In the genomic region with DNA sequence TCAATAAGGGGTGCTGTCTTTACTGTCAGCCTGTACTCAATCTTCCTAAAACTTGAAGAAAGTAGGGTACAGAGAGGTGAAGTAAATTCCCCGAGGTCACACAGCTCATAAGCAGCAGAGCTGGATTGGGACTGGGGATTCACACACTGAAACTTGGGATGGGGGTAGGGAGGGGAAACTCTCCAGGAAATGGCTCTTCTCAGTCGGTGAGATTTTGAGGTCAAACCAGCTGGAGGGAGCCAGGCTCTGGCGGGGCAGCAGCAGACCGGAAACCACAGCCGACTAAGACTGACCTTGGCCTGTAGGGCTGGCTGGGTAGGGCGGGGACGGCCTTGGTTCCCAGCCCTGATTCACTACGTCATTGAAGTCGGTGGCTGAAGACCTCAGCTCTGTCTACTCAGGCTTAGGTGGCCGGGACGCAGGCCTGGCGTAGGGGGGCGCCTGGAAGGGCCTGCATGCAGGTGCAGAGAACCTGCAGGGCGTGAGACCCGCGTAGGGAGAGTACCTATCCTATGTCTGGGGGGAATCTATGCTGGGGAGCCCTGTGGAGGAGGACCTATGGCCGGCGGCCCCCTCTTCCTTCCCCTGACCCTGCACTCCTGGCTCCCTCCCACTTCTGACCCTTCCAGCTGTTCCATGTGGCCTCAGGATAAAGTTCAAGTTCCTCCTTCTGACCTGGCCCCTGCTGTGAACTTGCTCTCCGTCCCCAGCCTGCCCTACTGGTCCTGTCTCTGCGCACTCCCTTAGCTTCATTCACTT, we compare ENCODE assay signal across 1 cellular context.
TF ChIP-seq lines count a peak whose summit lies in the region.

No MANE protein-coding gene starts in this region.

TF ChIP-seq in HepG2, 621 proteins besides CTCF, POLR2A, EP300 and RAD21 (continued from another document and continues in another):
- no peak for TF ChIP-seq ZBTB40 (IDR thresholded peaks at IDR 0.05)
- TF ChIP-seq ZBTB40 (CRISPR knock-in tag; IDR thresholded peaks at IDR 0.05) = no peak
- peak; percentile 55; the same call in 1 of the 2 replicates for TF ChIP-seq POGZ (CRISPR knock-in tag; IDR thresholded peaks at IDR 0.05)
- TF ChIP-seq ZNF382 (CRISPR knock-in tag; IDR thresholded peaks at IDR 0.05; ENCODE audit: borderline replicate concordance) = no peak
- TF ChIP-seq KAT7 (CRISPR knock-in tag; IDR thresholded peaks at IDR 0.05; ENCODE audit: borderline replicate concordance) = 0 out of 2 replicates have a peak, but pooled peaks have one; percentile 42
- TF ChIP-seq IKZF4 (CRISPR knock-in tag; IDR thresholded peaks at IDR 0.05; ENCODE audit: borderline replicate concordance, low read depth, not compliant biosample characterization) = no peak
- TF ChIP-seq ZNF609 (CRISPR knock-in tag; IDR thresholded peaks at IDR 0.05; ENCODE audit: borderline replicate concordance) = peak; percentile 9
- peak; percentile 87 for TF ChIP-seq ZNF335 (CRISPR knock-in tag; IDR thresholded peaks at IDR 0.05)
- TF ChIP-seq ZNF484 (CRISPR knock-in tag; IDR thresholded peaks at IDR 0.05; ENCODE audit: borderline replicate concordance, low read depth) = no peak
- no peak for TF ChIP-seq HOXA5 (CRISPR knock-in tag; IDR thresholded peaks at IDR 0.05)
- no peak for TF ChIP-seq NFRKB (IDR thresholded peaks at IDR 0.05)
- TF ChIP-seq ZKSCAN1 (IDR thresholded peaks at IDR 0.05; ENCODE audit: low read length) = no peak
- TF ChIP-seq ZNF547 (CRISPR knock-in tag; IDR thresholded peaks at IDR 0.05) = no peak
- peak; percentile 31; the same call in 1 of the 2 replicates for TF ChIP-seq NFKB2 (CRISPR knock-in tag; IDR thresholded peaks at IDR 0.05; ENCODE audit: borderline replicate concordance)
- TF ChIP-seq ZFP36L2 (CRISPR knock-in tag; IDR thresholded peaks at IDR 0.05) = no peak
- TF ChIP-seq NFKBIZ (CRISPR knock-in tag; IDR thresholded peaks at IDR 0.05) = no peak
- no peak for TF ChIP-seq SRSF9 (IDR thresholded peaks at IDR 0.05; ENCODE audit: borderline replicate concordance, insufficient read depth, low read depth, low read length, poor library complexity, severe bottlenecking)
- peak; percentile 58 for TF ChIP-seq TEAD3 (CRISPR knock-in tag; optimal IDR thresholded peaks at IDR 0.05; ENCODE audit: borderline replicate concordance)
- TF ChIP-seq, protein P1, sequence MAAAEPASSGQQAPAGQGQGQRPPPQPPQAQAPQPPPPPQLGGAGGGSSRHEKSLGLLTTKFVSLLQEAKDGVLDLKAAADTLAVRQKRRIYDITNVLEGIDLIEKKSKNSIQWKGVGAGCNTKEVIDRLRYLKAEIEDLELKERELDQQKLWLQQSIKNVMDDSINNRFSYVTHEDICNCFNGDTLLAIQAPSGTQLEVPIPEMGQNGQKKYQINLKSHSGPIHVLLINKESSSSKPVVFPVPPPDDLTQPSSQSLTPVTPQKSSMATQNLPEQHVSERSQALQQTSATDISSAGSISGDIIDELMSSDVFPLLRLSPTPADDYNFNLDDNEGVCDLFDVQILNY (CRISPR knock-in tag; conservative IDR thresholded peaks at IDR 0.05) = no peak
- no peak for TF ChIP-seq ZNF232 (CRISPR knock-in tag; IDR thresholded peaks at IDR 0.05; ENCODE audit: borderline replicate concordance)
- TF ChIP-seq ZNF354B (CRISPR knock-in tag; IDR thresholded peaks at IDR 0.05) = no peak
- peak; percentile 70 for TF ChIP-seq GATAD2A (CRISPR knock-in tag; IDR thresholded peaks at IDR 0.05)
- no peak for TF ChIP-seq ZSCAN12 (CRISPR knock-in tag; IDR thresholded peaks at IDR 0.05)
- 0 out of 2 replicates have a peak, but pooled peaks have one; percentile 12 for TF ChIP-seq HIVEP1 (CRISPR knock-in tag; IDR thresholded peaks at IDR 0.05)
- TF ChIP-seq SETDB1 (CRISPR knock-in tag; IDR thresholded peaks at IDR 0.05; ENCODE audit: borderline replicate concordance) = no peak
- TF ChIP-seq ZNF577 (CRISPR knock-in tag; IDR thresholded peaks at IDR 0.05; ENCODE audit: borderline replicate concordance, low read depth) = no peak
- 0 out of 2 replicates have a peak, but pooled peaks have one; percentile 40 for TF ChIP-seq ZMAT3 (CRISPR knock-in tag; conservative IDR thresholded peaks at IDR 0.05)
- TF ChIP-seq ZHX1 (CRISPR knock-in tag; IDR thresholded peaks at IDR 0.05; ENCODE audit: low read depth) = 0 out of 2 replicates have a peak, but pooled peaks have one; percentile 68
- TF ChIP-seq U2AF2 (IDR thresholded peaks at IDR 0.05; ENCODE audit: low read depth, low read length) = no peak
- peak; percentile 65; the same call in 1 of the 2 replicates for TF ChIP-seq ZNF614 (CRISPR knock-in tag; IDR thresholded peaks at IDR 0.05; ENCODE audit: borderline replicate concordance)
- TF ChIP-seq KLF9 (CRISPR knock-in tag; IDR thresholded peaks at IDR 0.05; ENCODE audit: low read depth) = no peak
- peak; percentile 81 for TF ChIP-seq KAT8 (CRISPR knock-in tag; IDR thresholded peaks at IDR 0.05)
- TF ChIP-seq SOX6 (IDR thresholded peaks at IDR 0.05) = no peak
- peak; percentile 66 for TF ChIP-seq SOX6 (CRISPR knock-in tag; IDR thresholded peaks at IDR 0.05)
- TF ChIP-seq ZNF510 (CRISPR knock-in tag; IDR thresholded peaks at IDR 0.05; ENCODE audit: low read depth) = no peak; the same call in 1 of the 2 replicates
- peak; percentile 68; the same call in 1 of the 2 replicates for TF ChIP-seq ZNF761 (CRISPR knock-in tag; conservative IDR thresholded peaks at IDR 0.05)
- TF ChIP-seq YEATS4 (CRISPR knock-in tag; IDR thresholded peaks at IDR 0.05; ENCODE audit: borderline replicate concordance) = no peak
- TF ChIP-seq, protein P2, sequence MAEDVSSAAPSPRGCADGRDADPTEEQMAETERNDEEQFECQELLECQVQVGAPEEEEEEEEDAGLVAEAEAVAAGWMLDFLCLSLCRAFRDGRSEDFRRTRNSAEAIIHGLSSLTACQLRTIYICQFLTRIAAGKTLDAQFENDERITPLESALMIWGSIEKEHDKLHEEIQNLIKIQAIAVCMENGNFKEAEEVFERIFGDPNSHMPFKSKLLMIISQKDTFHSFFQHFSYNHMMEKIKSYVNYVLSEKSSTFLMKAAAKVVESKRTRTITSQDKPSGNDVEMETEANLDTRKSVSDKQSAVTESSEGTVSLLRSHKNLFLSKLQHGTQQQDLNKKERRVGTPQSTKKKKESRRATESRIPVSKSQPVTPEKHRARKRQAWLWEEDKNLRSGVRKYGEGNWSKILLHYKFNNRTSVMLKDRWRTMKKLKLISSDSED (CRISPR knock-in tag; IDR thresholded peaks at IDR 0.05) = no peak
- TF ChIP-seq, protein P3, sequence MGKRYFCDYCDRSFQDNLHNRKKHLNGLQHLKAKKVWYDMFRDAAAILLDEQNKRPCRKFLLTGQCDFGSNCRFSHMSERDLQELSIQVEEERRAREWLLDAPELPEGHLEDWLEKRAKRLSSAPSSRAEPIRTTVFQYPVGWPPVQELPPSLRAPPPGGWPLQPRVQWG (CRISPR knock-in tag; IDR thresholded peaks at IDR 0.05; ENCODE audit: borderline replicate concordance, low read depth) = no peak
- no peak for TF ChIP-seq ZFP90 (CRISPR knock-in tag; IDR thresholded peaks at IDR 0.05; ENCODE audit: borderline replicate concordance)
- TF ChIP-seq SAP130 (CRISPR knock-in tag; IDR thresholded peaks at IDR 0.05; ENCODE audit: low read depth) = peak; percentile 83
- TF ChIP-seq NCOR1 (IDR thresholded peaks at IDR 0.05; ENCODE audit: borderline replicate concordance, low read length) = peak; percentile 27; the same call in 1 of the 2 replicates
